In genomic region chr7:100836812-100837098, GRCh38 we compare ENCODE assay signal across 8 cellular contexts. TPM values are rescaled to one million over a fixed set of nuclear protein-coding genes. Genes with fewer than 3 reads are reported as not detected.
DNase-seq lines count a peak whose midpoint lies in the region; ATAC-seq, FAIRE-seq and TF ChIP-seq lines count a peak whose summit lies in the region.

No MANE protein-coding gene starts in this region.

- H3K27me3 ChIP-seq in CD4-positive, alpha-beta T cell (ENCODE audit: control insufficient read depth, insufficient read depth, low read length): no peaks in the 10 kb centered on the region
- H3K27me3 ChIP-seq in PC-9 (ENCODE audit: insufficient read depth, low read depth) (no peaks in the 10 kb centered on the region), osteoblast (ENCODE audit: insufficient read depth, low read length) (no peaks in the 10 kb centered on the region), small intestine (ENCODE audit: control insufficient read depth in 2 of 2, insufficient read depth in 2 of 2, low read length in 2 of 2) (no peaks in the 10 kb centered on the region)

- H3K4me1 ChIP-seq in PC-9 (replicated peaks; ENCODE audit: insufficient read depth): no peaks in the 10 kb centered on the region
- peaks cover 4% of the 10 kb centered on the region for H3K4me1 ChIP-seq in osteoblast (ENCODE audit: insufficient read depth, low read length)
- H3K4me1 ChIP-seq in small intestine (ENCODE audit: control insufficient read depth in 2 of 2, insufficient read depth in 1 of 2, low read depth in 1 of 2, low read length in 1 of 2): no peaks in the 10 kb centered on the region

- 0 out of 2 replicates have a peak overlapping the region, but pooled peaks have one; percentile 66 for H2AFZ ChIP-seq in PC-9
- peak overlapping the region; percentile 96 for H2AFZ ChIP-seq in osteoblast (ENCODE audit: low read length)

- no peak for FAIRE-seq in small intestine (lab: Jason Lieb, UNC)

- peak overlapping the region; percentile 33; the same call in 1 of the 2 replicates for H3K4me3 ChIP-seq in PC-9
- peak overlapping the region; percentile 32 for H3K4me3 ChIP-seq in epithelial cell of esophagus (ENCODE audit: low read length)
- H3K4me3 ChIP-seq in osteoblast (ENCODE audit: insufficient read depth, low read length): peak overlapping the region; percentile 66
- peak overlapping the region in 1 of 2 donors; percentile 36 for H3K4me3 ChIP-seq in small intestine (ENCODE audit: low read depth in 1 of 2, low read length in 2 of 2)

- POLR2A ChIA-PET in CD4-positive, alpha-beta T cell (lab: Charles Lee): interaction anchor here (0.7 to 1.0 kb wide), 2 partner anchors 16 to 38 kb away, joined by 4 to 6 read pairs; partner anchors contain the start of genes SLC12A9 and SRRT
- POLR2A ChIA-PET in PC-9 (lab: Charles Lee; ENCODE audit: unreplicated experiment): interaction anchor here (0.6 to 1.0 kb wide), 5 partner anchors 9 to 1370 kb away, joined by 3 to 33 read pairs (median 8); partner anchors contain the start of genes EPHB4, POP7 and SRRT

- peak overlapping the region; percentile 85 for H3K4me3 Mint-ChIP-seq in CD4-positive, alpha-beta T cell

- H3K9me2 ChIP-seq in PC-9 (ENCODE audit: insufficient read depth): no peaks in the 10 kb centered on the region

- BruUV-seq in PC-9 (replicated peaks; lab: Mats Ljungman, UMichigan): no TSS peak

- CTCF ChIA-PET in CD4-positive, alpha-beta T cell (lab: Charles Lee): no interaction called here
- CTCF ChIA-PET in PC-9 (lab: Charles Lee): interaction anchor here (0.6 to 1.1 kb wide), 2 partner anchors 35 to 131 kb away, joined by 3 to 6 read pairs; partner anchors contain the start of gene POP7

- no peak for TF ChIP-seq CTCF in CD4-positive, alpha-beta T cell (IDR thresholded peaks at IDR 0.05)
- TF ChIP-seq CTCF in PC-9 (conservative IDR thresholded peaks at IDR 0.05): no peak
- TF ChIP-seq CTCF in epithelial cell of esophagus (IDR thresholded peaks at IDR 0.05; ENCODE audit: insufficient read depth, low read depth, low read length, missing control alignments): no peak
- TF ChIP-seq CTCF in osteoblast (IDR thresholded peaks at IDR 0.05; ENCODE audit: extremely low read depth, low read depth, low read length): no peak

- ATAC-seq in CD4-positive, alpha-beta T cell (ENCODE audit: poor library complexity): no peak
- no peak for ATAC-seq in HG03039 (IDR thresholded peaks at IDR 0.05; ENCODE audit: unreplicated experiment)
- ATAC-seq in HG02571 (IDR thresholded peaks at IDR 0.05; ENCODE audit: unreplicated experiment): no peak

- 0 out of 2 replicates have a peak, but pooled peaks cover 3% of the 10 kb centered on the region for H3F3A ChIP-seq in PC-9 (ENCODE audit: insufficient read depth, low read depth)

- H3K4me2 ChIP-seq in PC-9 (no peak overlapping the region), osteoblast (ENCODE audit: insufficient read depth, low read length) (peak overlapping the region; percentile 86)

- no peaks in the 10 kb centered on the region for H3K9me3 Mint-ChIP-seq in CD4-positive, alpha-beta T cell

- H3K9me3 ChIP-seq in CD4-positive, alpha-beta T cell (ENCODE audit: control insufficient read depth, low read length): no peaks in the 10 kb centered on the region
- H3K9me3 ChIP-seq in PC-9 (ENCODE audit: insufficient read depth, low read depth): no peaks in the 10 kb centered on the region
- no peaks in the 10 kb centered on the region for H3K9me3 ChIP-seq in osteoblast (ENCODE audit: low read depth, low read length)
- H3K9me3 ChIP-seq in small intestine (ENCODE audit: control insufficient read depth, low read depth): no peaks in the 10 kb centered on the region

- no peak overlapping the region for H3K27ac Mint-ChIP-seq in CD4-positive, alpha-beta T cell

- H3K79me2 ChIP-seq in PC-9 (ENCODE audit: low read depth) (no peaks in the 10 kb centered on the region), osteoblast (ENCODE audit: insufficient read depth, low read length) (no peaks in the 10 kb centered on the region)

- WGBS in small intestine, 3 donors: 28 to 43% (median 29%) methylated on average over 6 of the region's 6 CpGs

- H3K27me3 Mint-ChIP-seq in CD4-positive, alpha-beta T cell: peaks cover under 1% of the 10 kb centered on the region

- peak overlapping the region; percentile 10 for H3K27ac ChIP-seq in CD4-positive, alpha-beta T cell (ENCODE audit: low read depth, low read length)
- no peak overlapping the region for H3K27ac ChIP-seq in PC-9
- peak overlapping the region; percentile 43 for H3K27ac ChIP-seq in osteoblast (ENCODE audit: low read depth, low read length)
- H3K27ac ChIP-seq in small intestine (ENCODE audit: low read depth in 1 of 2, low read length in 1 of 2): peak overlapping the region in 1 of 2 donors; percentile 91

- DNase-seq in CD4-positive, alpha-beta T cell: no peak
- DNase-seq in PC-9 (no peak), epithelial cell of esophagus (ENCODE audit: low read depth) (no peak), osteoblast (ENCODE audit: insufficient read length, low spot score, missing footprints) (peak; percentile 50), small intestine (no peak), SK-N-DZ (ENCODE audit: low spot score) (no peak)

- no peaks in the 10 kb centered on the region for H3K36me3 Mint-ChIP-seq in CD4-positive, alpha-beta T cell (ENCODE audit: low read depth)

- peaks cover 10% of the 10 kb centered on the region for H3K4me1 Mint-ChIP-seq in CD4-positive, alpha-beta T cell (ENCODE audit: low read depth)

- H3K36me3 ChIP-seq in PC-9 (ENCODE audit: low read depth) (no peaks in the 10 kb centered on the region), osteoblast (ENCODE audit: insufficient read depth, low read length) (no peaks in the 10 kb centered on the region), small intestine (ENCODE audit: control insufficient read depth in 2 of 2, insufficient read depth in 2 of 2, low read length in 2 of 2) (no peaks in the 10 kb centered on the region)

- H4K20me1 ChIP-seq in PC-9 (ENCODE audit: insufficient read depth) (no peaks in the 10 kb centered on the region), osteoblast (ENCODE audit: insufficient read depth, low read length) (no peaks in the 10 kb centered on the region)

- intact Hi-C loops in CD4-positive, alpha-beta T cell (cut with DNase I, micrococcal nuclease): loop anchor here in 1 of 2 experiments (5.0 to 10.0 kb wide), 4 partner anchors 129 to 1222 kb away; partner anchors contain the start of genes FIS1, POP7, ZKSCAN1 and ZSCAN25
- intact Hi-C loops in PC-9 (cut with micrococcal nuclease; ENCODE audit: unreplicated experiment): loop anchor here (1.0 kb wide), 1 partner anchor 9 kb away; the partner anchor contains the start of gene EPHB4

RNA-seq across cellular contexts. Expression of gene EPHB4, which starts 9.4 kb away (rescaled TPM):
- total RNA-seq in CD4-positive, alpha-beta T cell: 1 to 10 TPM; 8.4 to 8.9 TPM
- total RNA-seq in PC-9 (2021): 79.4 and 94.6 TPM in 2 replicates
- total RNA-seq in osteoblast: 41.8 and 47.0 TPM in 2 replicates
- 10 to 100 TPM in 1 of 3 donors, 1 to 10 TPM in 2; 1.3 to 53.9 (median 2.7) TPM for polyA plus RNA-seq in small intestine
- polyA plus RNA-seq in SK-N-DZ (2014; cell fraction: cytosol; rRNA removed): 1.9 and 3.4 TPM in 2 replicates
- 1.2 and 1.4 TPM in 2 replicates for polyA plus RNA-seq in SK-N-DZ (2014; cell fraction: nucleus; rRNA removed)

RNA-seq across cellular contexts. Expression of gene SLC12A9, which starts 15.8 kb away (rescaled TPM):
- 10 to 100 TPM; 26.3 to 28.2 TPM for total RNA-seq in CD4-positive, alpha-beta T cell
- total RNA-seq in PC-9 (2021) (34.7 and 36.7 TPM in 2 replicates), osteoblast (19.5 and 20.0 TPM in 2 replicates)
- polyA plus RNA-seq in small intestine: 10 to 100 TPM; 10.5 to 28.8 (median 12.7) TPM
- polyA plus RNA-seq in SK-N-DZ (2014; cell fraction: cytosol; rRNA removed): 12.9 and 13.8 TPM in 2 replicates
- 24.2 and 33.9 TPM in 2 replicates for polyA plus RNA-seq in SK-N-DZ (2014; cell fraction: nucleus; rRNA removed)

RNA-seq across cellular contexts. Expression of gene TRIP6, which starts 30.4 kb away (rescaled TPM):
- 1 to 10 TPM; 4.3 to 6.1 TPM for total RNA-seq in CD4-positive, alpha-beta T cell
- total RNA-seq in PC-9 (2021): 89.3 and 91.4 TPM in 2 replicates
- 115 TPM in 2 replicates for total RNA-seq in osteoblast
- 10 to 100 TPM in 2 of 3 donors, 1 to 10 TPM in 1; 3.4 to 23.1 (median 10.3) TPM for polyA plus RNA-seq in small intestine
- polyA plus RNA-seq in SK-N-DZ (2014; cell fraction: cytosol; rRNA removed): 0.49 and 2.7 TPM in 2 replicates
- 2.1 and 11.7 TPM in 2 replicates for polyA plus RNA-seq in SK-N-DZ (2014; cell fraction: nucleus; rRNA removed)

RNA-seq across cellular contexts. Expression of gene SRRT, which starts 38.1 kb away (rescaled TPM):
- 100 to 1,000 TPM; 355 to 382 TPM for total RNA-seq in CD4-positive, alpha-beta T cell
- total RNA-seq in PC-9 (2021) (116 and 144 TPM in 2 replicates), osteoblast (31.2 and 42.0 TPM in 2 replicates)
- polyA plus RNA-seq in small intestine: 100 to 1,000 TPM in 1 of 3 donors, 10 to 100 TPM in 2; 77.1 to 113 (median 82.1) TPM
- polyA plus RNA-seq in SK-N-DZ (2014; cell fraction: cytosol; rRNA removed): 90.7 and 111 TPM in 2 replicates
- polyA plus RNA-seq in SK-N-DZ (2014; cell fraction: nucleus; rRNA removed): 447 and 506 TPM in 2 replicates

RNA-seq across cellular contexts. Expression of gene UFSP1, which starts 52.8 kb away (rescaled TPM):
- total RNA-seq in CD4-positive, alpha-beta T cell: 1 to 10 TPM; 1.1 to 1.5 TPM
- total RNA-seq in PC-9 (2021) (2.7 and 2.8 TPM in 2 replicates), osteoblast (4.7 and 5.8 TPM in 2 replicates)
- 1 to 10 TPM; 3.5 to 5.3 (median 4.9) TPM for polyA plus RNA-seq in small intestine
- polyA plus RNA-seq in SK-N-DZ (2014; cell fraction: cytosol; rRNA removed): 1.4 and 2.5 TPM in 2 replicates
- 1.7 and 3.6 TPM in 2 replicates for polyA plus RNA-seq in SK-N-DZ (2014; cell fraction: nucleus; rRNA removed)

Comparison
In these comparisons a context has a peak if more than half of its experiments do, and no peak if none do; other contexts are left out.
1. RNA of gene TRIP6, which starts 30.4 kb away (total RNA-seq): 115 TPM in osteoblast and 89.3 to 91.4 TPM in PC-9; 4.3 to 6.1 TPM in CD4-positive, alpha-beta T cell; every median in the first group is over 10 times any median in the second.